In genomic region chr1:153262462-153263157, GRCh38 we compare ENCODE assay signal across 14 cellular contexts. TPM values are rescaled to one million over a fixed set of nuclear protein-coding genes. Genes with fewer than 3 reads are reported as not detected.
DNase-seq lines count a peak whose midpoint lies in the region; ATAC-seq, FAIRE-seq and TF ChIP-seq lines count a peak whose summit lies in the region.
"Had no signal": no experiment of that assay in that cellular context is flagged by ENCODE, and none has a peak within 500 bp of the region (broad histone marks: within the 10 kb centered on the region; RNA-seq: fewer than 3 reads in every experiment).

No MANE protein-coding gene starts in this region.

- H3K27me3 Mint-ChIP-seq in activated naive CD8-positive, alpha-beta T cell: peaks cover 41% of the 10 kb centered on the region
- peaks cover 50 to 80% (median 62%) of the 10 kb centered on the region in 5 donors for H3K27me3 Mint-ChIP-seq in naive thymus-derived CD4-positive, alpha-beta T cell
- peaks cover 97% of the 10 kb centered on the region for H3K27me3 Mint-ChIP-seq in Calu3 (ENCODE audit: unreplicated experiment)

- intact Hi-C loops in naive thymus-derived CD4-positive, alpha-beta T cell (cut with micrococcal nuclease): no loop called here
- intact Hi-C loops in Calu3 (cut with micrococcal nuclease; ENCODE audit: unreplicated experiment): no loop called here
- intact Hi-C loops in cardiac septum (cut with DNase I): no loop called here

- no peak for ATAC-seq in naive thymus-derived CD4-positive, alpha-beta T cell
- ATAC-seq in HG02642 (IDR thresholded peaks at IDR 0.05; ENCODE audit: poor library complexity, unreplicated experiment): no peak
- ATAC-seq: sciatic nerve had no signal

- POLR2A ChIA-PET in naive thymus-derived CD4-positive, alpha-beta T cell (lab: Charles Lee): interaction anchor here (1.3 kb wide), 1 partner anchor 9 kb away, joined by 4 read pairs; no protein-coding TSS in a partner anchor

- no peak overlapping the region for H3K27ac ChIP-seq in naive thymus-derived CD4-positive, alpha-beta T cell (ENCODE audit: low read depth, low read length)
- H3K27ac ChIP-seq: testis had no signal

- BruUV-seq in Calu3 (replicated peaks; lab: Mats Ljungman, UMichigan): no TSS peak

- H3K4me1 ChIP-seq in naive thymus-derived CD4-positive, alpha-beta T cell (ENCODE audit: control insufficient read depth in 2 of 2, insufficient read depth in 2 of 2, low read length in 2 of 2): peaks cover 9 to 15% of the 10 kb centered on the region in 2 donors

- H3K9me3 ChIP-seq in naive thymus-derived CD4-positive, alpha-beta T cell (ENCODE audit: control insufficient read depth in 2 of 3, low read length in 3 of 3): no peaks in the 10 kb centered on the region
- H3K9me3 ChIP-seq: testis had no signal

- peaks cover 24% of the 10 kb centered on the region for H3K4me1 Mint-ChIP-seq in activated naive CD8-positive, alpha-beta T cell (ENCODE audit: low read depth)
- H3K4me1 Mint-ChIP-seq in naive thymus-derived CD4-positive, alpha-beta T cell: peaks cover 20 to 32% (median 25%) of the 10 kb centered on the region in 7 donors
- no peaks in the 10 kb centered on the region for H3K4me1 Mint-ChIP-seq in Calu3 (ENCODE audit: low read depth, unreplicated experiment)

- peak overlapping the region; percentile 85 for H3K4me3 Mint-ChIP-seq in activated naive CD8-positive, alpha-beta T cell
- peak overlapping the region; percentile 24 to 89 (median 72) for H3K4me3 Mint-ChIP-seq in naive thymus-derived CD4-positive, alpha-beta T cell
- H3K4me3 Mint-ChIP-seq in Calu3 (ENCODE audit: low read depth, unreplicated experiment): no peak overlapping the region

- H3K4me3 ChIP-seq in naive thymus-derived CD4-positive, alpha-beta T cell (ENCODE audit: low read length): no peak overlapping the region

- CTCF ChIA-PET in naive thymus-derived CD4-positive, alpha-beta T cell (lab: Charles Lee): no interaction called here
- CTCF ChIA-PET in Calu3 (lab: Charles Lee): interaction anchor here (0.6 to 1.3 kb wide), 2 partner anchors 19 to 298 kb away, joined by 3 read pairs; no protein-coding TSS in a partner anchor

- DNase-seq in D341Med (ENCODE audit: low spot score) (peak; percentile 7), GM18507 (ENCODE audit: extremely low spot score, insufficient read length, low read depth) (no peak), Calu3 (no peak), cardiac septum (ENCODE audit: low spot score) (no peak), NCI-H774 (lab: John Stamatoyannopoulos, UW) (no peak)
- DNase-seq in naive thymus-derived CD4-positive, alpha-beta T cell: peak in 1 of 9 donors; percentile 2
- DNase-seq: NCI-H1048, NCI-H510A treated with DMSO at 0.1 percent for 48 hours, Right ventricle myocardium superior, testis had no signal

- no peaks in the 10 kb centered on the region for H3K9me3 Mint-ChIP-seq in activated naive CD8-positive, alpha-beta T cell (ENCODE audit: low read depth)
- H3K9me3 Mint-ChIP-seq in naive thymus-derived CD4-positive, alpha-beta T cell: peaks cover 0 to under 1% (median 0%) of the 10 kb centered on the region in 11 donors
- H3K9me3 Mint-ChIP-seq in Calu3 (ENCODE audit: low read depth, unreplicated experiment): no peaks in the 10 kb centered on the region

- peaks cover 0 to 6% of the 10 kb centered on the region in 2 donors for H3K27me3 ChIP-seq in naive thymus-derived CD4-positive, alpha-beta T cell (ENCODE audit: control insufficient read depth in 2 of 2, insufficient read depth in 2 of 2, low read length in 2 of 2)
- H3K27me3 ChIP-seq: testis had no signal

- H3K36me3 ChIP-seq in naive thymus-derived CD4-positive, alpha-beta T cell (ENCODE audit: control insufficient read depth in 2 of 3, insufficient read depth in 3 of 3, low read length in 3 of 3): no peaks in the 10 kb centered on the region

- no peak overlapping the region for H3K27ac Mint-ChIP-seq in activated naive CD8-positive, alpha-beta T cell
- H3K27ac Mint-ChIP-seq in naive thymus-derived CD4-positive, alpha-beta T cell: peak overlapping the region in 1 of 9 donors; percentile 31
- no peak overlapping the region for H3K27ac Mint-ChIP-seq in Calu3 (ENCODE audit: unreplicated experiment)

- peak; percentile 88 for FAIRE-seq in GM18507 (lab: Jason Lieb, UNC)

- no peak for TF ChIP-seq CTCF in Calu3 (IDR thresholded peaks at IDR 0.05; ENCODE audit: unreplicated experiment)

- H3K36me3 Mint-ChIP-seq in activated naive CD8-positive, alpha-beta T cell: no peaks in the 10 kb centered on the region
- no peaks in the 10 kb centered on the region for H3K36me3 Mint-ChIP-seq in naive thymus-derived CD4-positive, alpha-beta T cell
- no peaks in the 10 kb centered on the region for H3K36me3 Mint-ChIP-seq in Calu3 (ENCODE audit: insufficient read depth, unreplicated experiment)

RNA-seq across cellular contexts. Expression of gene LORICRIN, which starts 3.1 kb away (rescaled TPM):
- not detected for total RNA-seq in naive thymus-derived CD4-positive, alpha-beta T cell
- not detected for polyA plus RNA-seq in naive thymus-derived CD4-positive, alpha-beta T cell
- not detected in 2 replicates for total RNA-seq in Calu3 (2022)
- not detected for total RNA-seq in cardiac septum
- total RNA-seq: cerebellum, Right ventricle myocardium superior, sciatic nerve had no signal

RNA-seq across cellular contexts. Expression of gene PRR9, which starts 45.2 kb away (rescaled TPM):
- not detected for total RNA-seq in naive thymus-derived CD4-positive, alpha-beta T cell
- not detected for polyA plus RNA-seq in naive thymus-derived CD4-positive, alpha-beta T cell
- not detected in 2 replicates for total RNA-seq in Calu3 (2022)
- total RNA-seq in cardiac septum: not detected
- total RNA-seq: cerebellum, Right ventricle myocardium superior, sciatic nerve had no signal

RNA-seq across cellular contexts. Expression of gene PGLYRP3, which starts 50.1 kb away (rescaled TPM):
- total RNA-seq in naive thymus-derived CD4-positive, alpha-beta T cell: not detected
- not detected for polyA plus RNA-seq in naive thymus-derived CD4-positive, alpha-beta T cell
- total RNA-seq in Calu3 (2022) (not detected in 2 replicates), cardiac septum (not detected)
- total RNA-seq: cerebellum, Right ventricle myocardium superior, sciatic nerve, testis had no signal

RNA-seq across cellular contexts. Expression of gene LELP1, which starts 59.4 kb away (rescaled TPM):
- not detected for total RNA-seq in naive thymus-derived CD4-positive, alpha-beta T cell
- polyA plus RNA-seq in naive thymus-derived CD4-positive, alpha-beta T cell: not detected
- not detected in 2 replicates for total RNA-seq in Calu3 (2022)
- not detected for total RNA-seq in cardiac septum
- total RNA-seq: cerebellum, Right ventricle myocardium superior, sciatic nerve had no signal
